Comparison of ENCODE assay signal across 1 cellular context in the genomic region with DNA sequence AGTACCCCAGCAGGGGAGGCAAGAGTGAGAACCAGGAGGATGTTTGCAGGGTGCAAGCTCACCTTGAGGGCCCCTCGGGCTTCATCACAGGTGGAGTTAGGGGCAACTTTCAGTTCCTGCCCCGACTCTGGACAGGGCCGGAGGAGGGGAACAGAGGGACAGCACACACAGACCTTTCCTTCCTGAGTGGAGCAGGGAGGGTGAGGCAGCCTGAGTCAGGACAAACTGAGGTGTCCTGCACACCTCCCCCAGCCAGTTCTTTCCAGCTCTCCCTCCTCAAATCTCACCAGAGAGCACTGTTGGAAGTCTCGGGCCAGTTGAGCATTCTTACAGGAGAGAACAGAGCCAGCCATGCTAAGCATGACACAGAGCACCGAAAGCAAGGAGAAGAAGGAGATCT.
TF ChIP-seq lines count a peak whose summit lies in the region.

No MANE protein-coding gene starts in this region.

TF ChIP-seq in GM23338, 12 proteins besides CTCF, POLR2A, EP300 and RAD21:
- TF ChIP-seq ZNF114 (CRISPR knock-in tag; IDR thresholded peaks at IDR 0.05), result no peak
- TF ChIP-seq POLR2AphosphoS5 (IDR thresholded peaks at IDR 0.05; ENCODE audit: low read depth), result no peak
- TF ChIP-seq NANOG (IDR thresholded peaks at IDR 0.05; ENCODE audit: borderline replicate concordance), result no peak
- TF ChIP-seq, protein P1, sequence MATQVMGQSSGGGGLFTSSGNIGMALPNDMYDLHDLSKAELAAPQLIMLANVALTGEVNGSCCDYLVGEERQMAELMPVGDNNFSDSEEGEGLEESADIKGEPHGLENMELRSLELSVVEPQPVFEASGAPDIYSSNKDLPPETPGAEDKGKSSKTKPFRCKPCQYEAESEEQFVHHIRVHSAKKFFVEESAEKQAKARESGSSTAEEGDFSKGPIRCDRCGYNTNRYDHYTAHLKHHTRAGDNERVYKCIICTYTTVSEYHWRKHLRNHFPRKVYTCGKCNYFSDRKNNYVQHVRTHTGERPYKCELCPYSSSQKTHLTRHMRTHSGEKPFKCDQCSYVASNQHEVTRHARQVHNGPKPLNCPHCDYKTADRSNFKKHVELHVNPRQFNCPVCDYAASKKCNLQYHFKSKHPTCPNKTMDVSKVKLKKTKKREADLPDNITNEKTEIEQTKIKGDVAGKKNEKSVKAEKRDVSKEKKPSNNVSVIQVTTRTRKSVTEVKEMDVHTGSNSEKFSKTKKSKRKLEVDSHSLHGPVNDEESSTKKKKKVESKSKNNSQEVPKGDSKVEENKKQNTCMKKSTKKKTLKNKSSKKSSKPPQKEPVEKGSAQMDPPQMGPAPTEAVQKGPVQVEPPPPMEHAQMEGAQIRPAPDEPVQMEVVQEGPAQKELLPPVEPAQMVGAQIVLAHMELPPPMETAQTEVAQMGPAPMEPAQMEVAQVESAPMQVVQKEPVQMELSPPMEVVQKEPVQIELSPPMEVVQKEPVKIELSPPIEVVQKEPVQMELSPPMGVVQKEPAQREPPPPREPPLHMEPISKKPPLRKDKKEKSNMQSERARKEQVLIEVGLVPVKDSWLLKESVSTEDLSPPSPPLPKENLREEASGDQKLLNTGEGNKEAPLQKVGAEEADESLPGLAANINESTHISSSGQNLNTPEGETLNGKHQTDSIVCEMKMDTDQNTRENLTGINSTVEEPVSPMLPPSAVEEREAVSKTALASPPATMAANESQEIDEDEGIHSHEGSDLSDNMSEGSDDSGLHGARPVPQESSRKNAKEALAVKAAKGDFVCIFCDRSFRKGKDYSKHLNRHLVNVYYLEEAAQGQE (IDR thresholded peaks at IDR 0.05; ENCODE audit: unreplicated experiment), result no peak
- TF ChIP-seq ZNF462 (CRISPR knock-in tag; IDR thresholded peaks at IDR 0.05), result no peak
- TF ChIP-seq ZNF331 (CRISPR knock-in tag; IDR thresholded peaks at IDR 0.05; ENCODE audit: low read depth), result no peak
- TF ChIP-seq CREB1 (CRISPR knock-in tag; IDR thresholded peaks at IDR 0.05; ENCODE audit: low read depth), result no peak
- TF ChIP-seq JUNB (IDR thresholded peaks at IDR 0.05; ENCODE audit: unreplicated experiment), result no peak
- TF ChIP-seq STAT1 (IDR thresholded peaks at IDR 0.05; ENCODE audit: unreplicated experiment), result no peak
TF ChIP-seq in GM23338: peak in this region for 0.
